21 cellular contexts compared by ENCODE assay signal in genomic region chr12:90826031-90826430, GRCh38.
"Had no signal": no experiment of that assay in that cellular context is flagged by ENCODE, and none has a peak within 500 bp of the region (broad histone marks: within the 10 kb centered on the region; RNA-seq: fewer than 3 reads in every experiment).

No MANE protein-coding gene starts in this region.

- H3K4me3 Mint-ChIP-seq: activated naive CD4-positive, alpha-beta T cell treated with anti-CD3 and anti-CD28 coated beads, Interleukin-2, amount 50 U/mL, for 24 hours; dendritic cell treated with granulocyte-macrophage colony-stimulating factor and Interleukin-4, amounts not matched to agents 40 ng/mL and 50 ng/mL, for 4 days; mesothelial cell of epicardium; natural killer cell treated with Interleukin-12 subunit alpha and Interleukin-12 subunit beta and Interleukin-15 and Interleukin-18, amount 100 ng/mL, for 72 hours; type B pancreatic cell; WTC11 had no signal

- ATAC-seq: body of pancreas; esophagus mucosa; gastroesophageal sphincter; natural killer cell treated with Interleukin-12 subunit alpha and Interleukin-12 subunit beta and Interleukin-15 and Interleukin-18, amount 100 ng/mL, for 72 hours; WTC11 had no signal

- H3K4me3 ChIP-seq: body of pancreas, gastroesophageal sphincter, lung, thoracic aorta, vagina had no signal

- H3K4me1 ChIP-seq: body of pancreas, gastroesophageal sphincter, vagina had no signal

- DNase-seq: activated gamma-delta T cell treated with Interleukin-2 at 50 U/mL for 16 hours; activated T-cell treated with anti-CD3 and anti-CD28 coated beads, Interleukin-2, amount 50 U/mL, for 1 hour; body of pancreas; effector memory CD4-positive, alpha-beta T cell; islet precursor cell; occipital lobe; posterior cingulate gyrus; stimulated activated CD4-positive, alpha-beta T cell treated with anti-CD3 and anti-CD28 coated beads, Interleukin-4, amount 100 ng/mL, for 24 hours; stimulated activated naive CD4-positive, alpha-beta T cell treated with Interleukin-2 at 50 U/mL for 16 hours; T-helper 9 cell had no signal

- H3K27me3 ChIP-seq: body of pancreas, gastroesophageal sphincter, vagina had no signal

- H3K27ac Mint-ChIP-seq: activated naive CD4-positive, alpha-beta T cell treated with anti-CD3 and anti-CD28 coated beads, Interleukin-2, amount 50 U/mL, for 24 hours; dendritic cell treated with granulocyte-macrophage colony-stimulating factor and Interleukin-4, amounts not matched to agents 40 ng/mL and 50 ng/mL, for 4 days; mesothelial cell of epicardium; natural killer cell treated with Interleukin-12 subunit alpha and Interleukin-12 subunit beta and Interleukin-15 and Interleukin-18, amount 100 ng/mL, for 72 hours; type B pancreatic cell; WTC11 had no signal

- H3K36me3 Mint-ChIP-seq: activated naive CD4-positive, alpha-beta T cell treated with anti-CD3 and anti-CD28 coated beads, Interleukin-2, amount 50 U/mL, for 24 hours; mesothelial cell of epicardium; natural killer cell treated with Interleukin-12 subunit alpha and Interleukin-12 subunit beta and Interleukin-15 and Interleukin-18, amount 100 ng/mL, for 72 hours; type B pancreatic cell; WTC11 had no signal

- H3K27me3 Mint-ChIP-seq: activated naive CD4-positive, alpha-beta T cell treated with anti-CD3 and anti-CD28 coated beads, Interleukin-2, amount 50 U/mL, for 24 hours; dendritic cell treated with granulocyte-macrophage colony-stimulating factor and Interleukin-4, amounts not matched to agents 40 ng/mL and 50 ng/mL, for 4 days; natural killer cell treated with Interleukin-12 subunit alpha and Interleukin-12 subunit beta and Interleukin-15 and Interleukin-18, amount 100 ng/mL, for 72 hours; type B pancreatic cell had no signal

- H3K27ac ChIP-seq: body of pancreas, gastroesophageal sphincter, thoracic aorta, vagina had no signal

- H3K9me3 Mint-ChIP-seq: activated naive CD4-positive, alpha-beta T cell treated with anti-CD3 and anti-CD28 coated beads, Interleukin-2, amount 50 U/mL, for 24 hours; type B pancreatic cell had no signal

- H3K4me1 Mint-ChIP-seq: activated naive CD4-positive, alpha-beta T cell treated with anti-CD3 and anti-CD28 coated beads, Interleukin-2, amount 50 U/mL, for 24 hours had no signal

- H3K36me3 ChIP-seq: gastroesophageal sphincter, thoracic aorta, vagina had no signal

- H3K9me3 ChIP-seq: body of pancreas, gastroesophageal sphincter, thoracic aorta, vagina had no signal
